In genomic region chr16:66977341-66978113, GRCh38 we compare ENCODE assay signal across 8 cellular contexts. TPM values are rescaled to one million over a fixed set of nuclear protein-coding genes. Genes with fewer than 3 reads are reported as not detected.
DNase-seq lines count a peak whose midpoint lies in the region; ATAC-seq and TF ChIP-seq lines count a peak whose summit lies in the region.

No MANE protein-coding gene starts in this region.

- peak; percentile 90 for DNase-seq in GM12865 (ENCODE audit: low read depth)
- peak; percentile 85 for DNase-seq in NCI-H460 (ENCODE audit: extremely low read depth, low read depth)
- DNase-seq in caudate nucleus (lab: John Stamatoyannopoulos, UW), result peak in 60 of 61 donors; percentile 11 to 90 (median 74)
- DNase-seq in kidney tubule cell (ENCODE audit: low spot score), result peak; percentile 83
- peak; percentile 96 for DNase-seq in stimulated activated CD4-positive, alpha-beta T cell treated with anti-CD3 and anti-CD28 coated beads, Interleukin-2, amount 100 ng/mL, for 24 hours
- DNase-seq in GF-D8 (lab: John Stamatoyannopoulos, UW), result no peak

- H3K4me3 ChIP-seq in GM12865 (ENCODE audit: low read depth, low read length), result no peak overlapping the region

- ATAC-seq in HG03045 (IDR thresholded peaks at IDR 0.05; ENCODE audit: unreplicated experiment), result peak; percentile 79
- ATAC-seq in activated CD4-positive, CD25-positive, alpha-beta regulatory T cell treated with anti-CD3 and anti-CD28 coated beads, Interleukin-2, amount 50 U/mL, for 24 hours, result peak; percentile 98 to 99

- peak; percentile 95 for TF ChIP-seq CTCF in GM12865 (IDR thresholded peaks at IDR 0.05; ENCODE audit: insufficient read depth, low read depth, low read length, missing control alignments)

- no peak overlapping the region for H3K27ac ChIP-seq in caudate nucleus (ENCODE audit: low read depth, low read length)

RNA-seq across cellular contexts. Expression of gene CES4A, which starts 10.9 kb away (rescaled TPM):
- not detected in 2 replicates for total RNA-seq in NCI-H460 (2014; rRNA removed; shearing (Covaris generic))
- polyA plus RNA-seq in NCI-H460 (2014; cell fraction: nucleus; rRNA removed), result not detected in 2 replicates

RNA-seq across cellular contexts. Expression of gene CES3, which starts 16.5 kb away (rescaled TPM):
- total RNA-seq in NCI-H460 (2014; rRNA removed; shearing (Covaris generic)), result 0.42 and 0.55 TPM in 2 replicates
- 1.5 and 2.3 TPM in 2 replicates for polyA plus RNA-seq in NCI-H460 (2014; cell fraction: nucleus; rRNA removed)

RNA-seq across cellular contexts. Expression of gene CES2, which starts 42.2 kb away (rescaled TPM):
- total RNA-seq in NCI-H460 (2014; rRNA removed; shearing (Covaris generic)), result 45.5 and 51.5 TPM in 2 replicates
- 39.7 and 43.9 TPM in 2 replicates for polyA plus RNA-seq in NCI-H460 (2014; cell fraction: nucleus; rRNA removed)

RNA-seq across cellular contexts. Expression of gene CIAO2B, which starts 43.3 kb away (rescaled TPM):
- total RNA-seq in NCI-H460 (2014; rRNA removed; shearing (Covaris generic)), result 270 and 295 TPM in 2 replicates
- 141 and 168 TPM in 2 replicates for polyA plus RNA-seq in NCI-H460 (2014; cell fraction: nucleus; rRNA removed)

RNA-seq across cellular contexts. Expression of gene CBFB, which starts 51.4 kb away (rescaled TPM):
- 99.5 and 111 TPM in 2 replicates for total RNA-seq in NCI-H460 (2014; rRNA removed; shearing (Covaris generic))
- polyA plus RNA-seq in NCI-H460 (2014; cell fraction: nucleus; rRNA removed), result 76.1 and 87.4 TPM in 2 replicates
